Comparison of ENCODE assay signal across 8 cellular contexts in the genomic region with DNA sequence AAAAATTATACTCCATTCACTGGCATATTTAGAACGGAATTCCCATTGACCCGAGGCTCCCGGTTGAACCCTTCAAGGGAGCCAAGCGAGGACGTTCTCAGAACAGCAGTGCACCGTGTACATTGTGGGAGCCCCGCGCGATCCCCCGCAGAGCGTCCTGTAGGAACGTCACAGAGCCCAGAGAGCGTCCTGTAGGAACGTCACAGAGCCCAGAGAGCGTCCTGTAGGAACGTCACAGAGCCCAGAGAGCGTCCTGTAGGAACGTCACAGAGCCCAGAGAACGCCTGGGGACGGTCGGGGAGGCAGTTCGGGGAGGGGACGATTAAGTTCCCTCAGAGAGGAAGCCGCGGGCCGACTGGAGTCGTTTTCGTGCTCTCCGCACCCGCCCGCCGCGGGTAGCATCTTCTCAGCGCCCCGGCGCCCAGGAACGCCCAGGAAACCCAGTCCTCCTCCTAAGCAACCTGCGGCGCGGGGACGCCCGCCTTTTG. TPM values are rescaled to one million over a fixed set of nuclear protein-coding genes. Genes with fewer than 3 reads are reported as not detected.
A peak's percentile ranks its signal among the peaks of the same experiment; 100 is the strongest.
DNase-seq lines count a peak whose midpoint lies in the region; ATAC-seq and TF ChIP-seq lines count a peak whose summit lies in the region.

No MANE protein-coding gene starts in this region.

- DNase-seq in G401 (ENCODE audit: low spot score) = peak; percentile 61
- peak; percentile 80 for DNase-seq in SW480 (ENCODE audit: low spot score)
- no peak for DNase-seq in breast epithelium (ENCODE audit: low spot score in 2 of 2)
- peak; percentile 36 for DNase-seq in iris pigment epithelial cell (ENCODE audit: low read depth)
- peak; percentile 59 for DNase-seq in stimulated activated CD4-positive, alpha-beta T cell treated with anti-CD3 and anti-CD28 coated beads, Interleukin-2, amount 100 ng/mL, for 4 hours (ENCODE audit: low read depth)
- DNase-seq in GM19238 (ENCODE audit: insufficient read length, low spot score) = no peak

- intact Hi-C loops in breast epithelium (cut with DNase I; ENCODE audit: low total_unique reads) = loop anchor here (2.0 kb wide), 1 partner anchor 135 kb away; no protein-coding TSS in a partner anchor

- H3K4me3 ChIP-seq in HUES48 (ENCODE audit: low read depth, low read length) (peak overlapping the region; percentile 81), breast epithelium (peak overlapping the region; percentile 82 to 87 (median 82))

- peaks cover 13% of the 10 kb centered on the region; the same call in 1 of the 2 replicates for H3K4me1 ChIP-seq in HUES48 (ENCODE audit: control insufficient read depth, insufficient read depth, low read length)
- H3K4me1 ChIP-seq in breast epithelium = no peaks in the 10 kb centered on the region

- in situ Hi-C loops in G401 (cut with HindIII; ENCODE audit: low sequenced_read_pairs) = no loop called here

- TF ChIP-seq POLR2A in breast epithelium (IDR thresholded peaks at IDR 0.05) = no peak

- TF ChIP-seq CTCF in breast epithelium (IDR thresholded peaks at IDR 0.05) = no peak

- H3K9ac ChIP-seq in HUES48 (ENCODE audit: low read depth, low read length) = 0 out of 2 replicates have a peak overlapping the region, but pooled peaks have one; percentile 37

- ATAC-seq in GM21447 (IDR thresholded peaks at IDR 0.05; ENCODE audit: unreplicated experiment) = peak; percentile 56

- H3K36me3 ChIP-seq in HUES48 (ENCODE audit: control insufficient read depth, insufficient read depth, low read length) (peaks cover 6% of the 10 kb centered on the region), breast epithelium (no peaks in the 10 kb centered on the region)

- H3K27ac ChIP-seq in HUES48 (ENCODE audit: low read depth, low read length) (peak overlapping the region; percentile 77), breast epithelium (peak overlapping the region; percentile 99 to 100)

- no peaks in the 10 kb centered on the region for H3K9me3 ChIP-seq in HUES48 (ENCODE audit: control insufficient read depth, insufficient read depth, low read length)
- no peaks in the 10 kb centered on the region for H3K9me3 ChIP-seq in breast epithelium

- H3K27me3 ChIP-seq in HUES48 (ENCODE audit: control insufficient read depth, insufficient read depth, low read length) (no peaks in the 10 kb centered on the region), breast epithelium (no peaks in the 10 kb centered on the region)

RNA-seq across cellular contexts. Expression of a gene that starts 0.5 kb away (rescaled TPM):
- total RNA-seq in G401 (2014; rRNA removed; shearing (Covaris generic)) = 45.6 and 51.0 TPM in 2 replicates
- 10 to 100 TPM; 47.2 to 88.8 (median 74.4) TPM for total RNA-seq in breast epithelium

Comparison
In these comparisons a context has a peak if more than half of its experiments do, and no peak if none do; other contexts are left out.
1. DNase-seq: peak in G401 (single experiment), SW480 (single experiment), iris pigment epithelial cell (single experiment) and stimulated activated CD4-positive, alpha-beta T cell treated with anti-CD3 and anti-CD28 coated beads, Interleukin-2, amount 100 ng/mL, for 4 hours (single experiment); none in breast epithelium (0 of 2) and GM19238 (single experiment).